9 cellular contexts compared by ENCODE assay signal in genomic region chr22:32801436-32802290, GRCh38. TPM values are rescaled to one million over a fixed set of nuclear protein-coding genes. Genes with fewer than 3 reads are reported as not detected.
A peak's percentile ranks its signal among the peaks of the same experiment; 100 is the strongest.
DNase-seq lines count a peak whose midpoint lies in the region; ATAC-seq and TF ChIP-seq lines count a peak whose summit lies in the region.
"Had no signal": no experiment of that assay in that cellular context is flagged by ENCODE, and none has a peak within 500 bp of the region (broad histone marks: within the 10 kb centered on the region; RNA-seq: fewer than 3 reads in every experiment).

Gene TIMP3 (plus strand): TSS chr22:32801705. CDS start chr22:32802002, 297 bp downstream.

- ATAC-seq in GM19035 (IDR thresholded peaks at IDR 0.05; ENCODE audit: unreplicated experiment) = no peak
- ATAC-seq in GM19023 (IDR thresholded peaks at IDR 0.05; ENCODE audit: unreplicated experiment) = no peak

- H3K27me3 ChIP-seq in iPS DF 6.9 (ENCODE audit: control insufficient read depth, insufficient read depth, low read length) = peaks cover 6% of the 10 kb centered on the region

- H3K9me3 Mint-ChIP-seq in brain = peaks cover 0 to 3% (median 0%) of the 10 kb centered on the region in 5 experiments
- H3K9me3 Mint-ChIP-seq in activated T-helper 2 cell treated with anti-CD3 and anti-CD28 coated beads, Interferon-gamma antibody, Interleukin-2, Interleukin-4, amounts not matched to agents 10 μg/mL and 5 μg/mL and 100 μg/mL, durations not matched to agents 14 hours and 24 hours and 36 hours = no peaks in the 10 kb centered on the region
- H3K9me3 Mint-ChIP-seq: dendritic cell treated with granulocyte-macrophage colony-stimulating factor and Interleukin-4, amounts not matched to agents 40 ng/mL and 50 ng/mL, for 4 days had no signal

- peaks cover 38% of the 10 kb centered on the region for H3K27me3 Mint-ChIP-seq in brain
- peaks cover 47% of the 10 kb centered on the region for H3K27me3 Mint-ChIP-seq in activated T-helper 2 cell treated with anti-CD3 and anti-CD28 coated beads, Interferon-gamma antibody, Interleukin-2, Interleukin-4, amounts not matched to agents 10 μg/mL and 5 μg/mL and 100 μg/mL, durations not matched to agents 14 hours and 24 hours and 36 hours (ENCODE audit: low read depth)

- intact Hi-C loops in activated T-helper 2 cell treated with anti-CD3 and anti-CD28 coated beads, Interferon-gamma antibody, Interleukin-2, Interleukin-4, amounts not matched to agents 10 μg/mL and 5 μg/mL and 100 μg/mL, durations not matched to agents 14 hours and 24 hours and 36 hours (cut with micrococcal nuclease) = no loop called here

- H3K27ac ChIP-seq in iPS DF 6.9 (ENCODE audit: low read length) = no peak within 1 kb of the TSS

- peak within 1 kb of the TSS; percentile 92 for H3K4me3 ChIP-seq in AG09309 (ENCODE audit: control insufficient read depth, low read depth, low read length)
- peak within 1 kb of the TSS; percentile 53; the same call in 1 of the 2 replicates for H3K4me3 ChIP-seq in iPS DF 6.9 (ENCODE audit: low read length)

- H3K9me3 ChIP-seq in iPS DF 6.9 (ENCODE audit: control insufficient read depth, insufficient read depth, low read length) = no peaks in the 10 kb centered on the region

- peaks cover 68% of the 10 kb centered on the region for H3K4me1 Mint-ChIP-seq in brain
- peaks cover 3% of the 10 kb centered on the region for H3K4me1 Mint-ChIP-seq in activated T-helper 2 cell treated with anti-CD3 and anti-CD28 coated beads, Interferon-gamma antibody, Interleukin-2, Interleukin-4, amounts not matched to agents 10 μg/mL and 5 μg/mL and 100 μg/mL, durations not matched to agents 14 hours and 24 hours and 36 hours (ENCODE audit: low read depth)

- H3K4me1 ChIP-seq in iPS DF 6.9 (ENCODE audit: control insufficient read depth, insufficient read depth, low read length) = peaks cover 14% of the 10 kb centered on the region

- in situ Hi-C loops in KBM-7 (cut with MboI; ENCODE audit: low pct_unique_long_range_greater_than_20kb, low sequenced_read_pairs) = no loop called here

- WGBS in iPS DF 6.9 (ENCODE audit: insufficient coverage, insufficient read length) = no CpG with 5 or more reads among the region's 88 CpGs

- peak within 1 kb of the TSS; percentile 83 to 95 (median 86) for H3K4me3 Mint-ChIP-seq in brain
- H3K4me3 Mint-ChIP-seq in activated T-helper 2 cell treated with anti-CD3 and anti-CD28 coated beads, Interferon-gamma antibody, Interleukin-2, Interleukin-4, amounts not matched to agents 10 μg/mL and 5 μg/mL and 100 μg/mL, durations not matched to agents 14 hours and 24 hours and 36 hours (ENCODE audit: low read depth) = no peak within 1 kb of the TSS
- H3K4me3 Mint-ChIP-seq: dendritic cell treated with granulocyte-macrophage colony-stimulating factor and Interleukin-4, amounts not matched to agents 40 ng/mL and 50 ng/mL, for 4 days had no signal

- peak within 1 kb of the TSS; percentile 61 to 89 (median 67) for H3K27ac Mint-ChIP-seq in brain
- no peak within 1 kb of the TSS for H3K27ac Mint-ChIP-seq in activated T-helper 2 cell treated with anti-CD3 and anti-CD28 coated beads, Interferon-gamma antibody, Interleukin-2, Interleukin-4, amounts not matched to agents 10 μg/mL and 5 μg/mL and 100 μg/mL, durations not matched to agents 14 hours and 24 hours and 36 hours
- H3K27ac Mint-ChIP-seq: dendritic cell treated with granulocyte-macrophage colony-stimulating factor and Interleukin-4, amounts not matched to agents 40 ng/mL and 50 ng/mL, for 4 days had no signal

- TF ChIP-seq CTCF in AG09309 (IDR thresholded peaks at IDR 0.05; ENCODE audit: control insufficient read depth, insufficient read depth, low read depth, low read length, missing control alignments) = no peak
- TF ChIP-seq CTCF in brain (conservative IDR thresholded peaks at IDR 0.05) = no peak

- DNase-seq in AG09309 (ENCODE audit: low read depth) = no peak
- DNase-seq in KBM-7 = peak; percentile 42
- DNase-seq in iPS DF 6.9 (ENCODE audit: low read depth, low spot score) = no peak
- DNase-seq in retina = peak; percentile 77
- DNase-seq in activated T-helper 2 cell treated with anti-CD3 and anti-CD28 coated beads, Interferon-gamma antibody, Interleukin-2, Interleukin-4, amounts not matched to agents 10 μg/mL and 5 μg/mL and 100 μg/mL, durations not matched to agents 14 hours and 24 hours and 36 hours (ENCODE audit: low spot score) = no peak

- no peaks in the 10 kb centered on the region for H3K36me3 Mint-ChIP-seq in brain
- H3K36me3 Mint-ChIP-seq in activated T-helper 2 cell treated with anti-CD3 and anti-CD28 coated beads, Interferon-gamma antibody, Interleukin-2, Interleukin-4, amounts not matched to agents 10 μg/mL and 5 μg/mL and 100 μg/mL, durations not matched to agents 14 hours and 24 hours and 36 hours (ENCODE audit: low read depth) = no peaks in the 10 kb centered on the region

- no peaks in the 10 kb centered on the region for H3K36me3 ChIP-seq in iPS DF 6.9 (ENCODE audit: control insufficient read depth, insufficient read depth, low read length)

RNA-seq across cellular contexts. Expression of gene TIMP3, which starts in this region (rescaled TPM):
- polyA plus RNA-seq in brain (ENCODE audit: insufficient read depth, low read depth, low replicate concordance) = 47.8 TPM
- total RNA-seq in activated T-helper 2 cell treated with anti-CD3 and anti-CD28 coated beads, Interferon-gamma antibody, Interleukin-2, Interleukin-4, amounts not matched to agents 10 μg/mL and 5 μg/mL and 100 μg/mL, durations not matched to agents 14 hours and 24 hours and 36 hours = 0.05 TPM in 1 of 2 replicates, not detected in the other

Comparison
In these comparisons a context has a peak if more than half of its experiments do, and no peak if none do; other contexts are left out.
1. DNase-seq: peak in KBM-7 (single experiment) and retina (single experiment); none in AG09309 (single experiment), iPS DF 6.9 (single experiment) and activated T-helper 2 cell treated with anti-CD3 and anti-CD28 coated beads, Interferon-gamma antibody, Interleukin-2, Interleukin-4, amounts not matched to agents 10 μg/mL and 5 μg/mL and 100 μg/mL, durations not matched to agents 14 hours and 24 hours and 36 hours (single experiment).